Comparison of ENCODE assay signal across 8 cellular contexts in genomic region chr6:152435816-152436215, GRCh38.
"Had no signal": no experiment of that assay in that cellular context is flagged by ENCODE, and none has a peak within 500 bp of the region (broad histone marks: within the 10 kb centered on the region; RNA-seq: fewer than 3 reads in every experiment).

No MANE protein-coding gene starts in this region.

- H3K27ac ChIP-seq: GM23248, HL-60, KMS-11 had no signal

- H3K9me3 ChIP-seq: HAP-1 had no signal

- ATAC-seq: HepG2 had no signal

- H3K36me3 ChIP-seq: HAP-1 had no signal

- DNase-seq: GM23248, GOT3, H7, KBM-7 had no signal

- H3K4me1 ChIP-seq: HAP-1 had no signal

- H3K4me3 ChIP-seq: GM23248, HAP-1 had no signal
